ENCODE assay signal across 12 cellular contexts in the genomic region with DNA sequence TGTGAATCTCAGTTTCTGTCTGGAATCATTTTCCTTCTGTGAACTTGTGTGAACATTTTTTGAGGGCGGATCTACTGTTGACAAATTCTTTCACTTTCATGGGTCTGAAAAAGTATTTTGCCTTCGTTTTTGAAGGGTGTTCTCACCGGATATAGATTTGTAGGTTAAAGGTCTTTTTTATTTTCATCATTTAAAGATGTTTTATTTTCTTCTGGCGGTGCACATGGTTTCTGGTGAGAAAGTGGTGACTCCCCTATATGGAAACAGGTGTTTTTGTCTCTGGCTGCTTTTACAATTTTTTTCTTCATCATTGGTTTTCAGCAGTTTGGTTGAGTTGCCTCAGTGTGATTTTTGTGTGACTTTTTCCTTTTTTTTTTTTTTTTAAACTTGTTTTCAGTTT.
DNase-seq lines count a peak whose midpoint lies in the region; ATAC-seq and TF ChIP-seq lines count a peak whose summit lies in the region.
"Had no signal": no experiment of that assay in that cellular context is flagged by ENCODE, and none has a peak within 500 bp of the region (broad histone marks: within the 10 kb centered on the region; RNA-seq: fewer than 3 reads in every experiment).

No MANE protein-coding gene starts in this region.

- H3K9me3 ChIP-seq in upper lobe of right lung: no peaks in the 10 kb centered on the region
- H3K9me3 ChIP-seq: ascending aorta had no signal

- H3K4me3 Mint-ChIP-seq in activated naive CD8-positive, alpha-beta T cell: peak overlapping the region; percentile 51
- no peak overlapping the region for H3K4me3 Mint-ChIP-seq in nephron progenitor cell

- H3K27ac Mint-ChIP-seq in activated naive CD8-positive, alpha-beta T cell: peak overlapping the region; percentile 70
- H3K27ac Mint-ChIP-seq in nephron progenitor cell: peak overlapping the region; percentile 89

- H3K4me3 ChIP-seq in GM12865 (ENCODE audit: low read depth, low read length) (no peak overlapping the region; the same call in 1 of the 2 replicates), upper lobe of right lung (no peak overlapping the region)

- H3K9me3 Mint-ChIP-seq in activated naive CD8-positive, alpha-beta T cell (ENCODE audit: low read depth): no peaks in the 10 kb centered on the region
- no peaks in the 10 kb centered on the region for H3K9me3 Mint-ChIP-seq in nephron progenitor cell

- ATAC-seq in HG03175 (IDR thresholded peaks at IDR 0.05; ENCODE audit: unreplicated experiment) (peak; percentile 56), upper lobe of right lung (no peak)
- ATAC-seq: left cardiac atrium had no signal

- intact Hi-C loops in upper lobe of right lung (cut with DNase I): no loop called here

- peaks cover 83% of the 10 kb centered on the region for H3K4me1 Mint-ChIP-seq in activated naive CD8-positive, alpha-beta T cell (ENCODE audit: low read depth)
- H3K4me1 Mint-ChIP-seq in nephron progenitor cell: peaks cover 57% of the 10 kb centered on the region

- H3K27me3 Mint-ChIP-seq in activated naive CD8-positive, alpha-beta T cell: no peaks in the 10 kb centered on the region
- H3K27me3 Mint-ChIP-seq in nephron progenitor cell (ENCODE audit: low read depth, poor library complexity): no peaks in the 10 kb centered on the region

- TF ChIP-seq CTCF in GM12865 (IDR thresholded peaks at IDR 0.05; ENCODE audit: insufficient read depth, low read depth, low read length, missing control alignments) (no peak), nephron progenitor cell (IDR thresholded peaks at IDR 0.05) (no peak), upper lobe of right lung (IDR thresholded peaks at IDR 0.05) (no peak)

- no peaks in the 10 kb centered on the region for H3K27me3 ChIP-seq in upper lobe of right lung
- H3K27me3 ChIP-seq: ascending aorta had no signal

- H3K4me1 ChIP-seq in upper lobe of right lung: peaks cover 65% of the 10 kb centered on the region

- no peaks in the 10 kb centered on the region for H3K36me3 Mint-ChIP-seq in activated naive CD8-positive, alpha-beta T cell
- H3K36me3 Mint-ChIP-seq in nephron progenitor cell (ENCODE audit: low read depth): peaks cover 16% of the 10 kb centered on the region

- DNase-seq in GM12865 (ENCODE audit: low read depth) (peak; percentile 60), nephron progenitor cell (no peak), SIG-M5 treated with dmso at 0.1 percent for 504 hours (lab: John Stamatoyannopoulos, UW; ENCODE audit: unreplicated experiment) (no peak), Ammon's horn (ENCODE audit: low spot score) (no peak), upper lobe of right lung (no peak), caudate nucleus (lab: John Stamatoyannopoulos, UW) (no peak)
- DNase-seq: left cardiac atrium, NCI-H187, posterior cingulate gyrus had no signal

- H3K36me3 ChIP-seq in upper lobe of right lung: no peaks in the 10 kb centered on the region
- H3K36me3 ChIP-seq: ascending aorta had no signal

- H3K27ac ChIP-seq in upper lobe of right lung (no peak overlapping the region), caudate nucleus (ENCODE audit: low read depth, low read length) (no peak overlapping the region)
